Comparison of ENCODE assay signal across 11 cellular contexts in genomic region chr12:58105225-58106119, GRCh38.
DNase-seq lines count a peak whose midpoint lies in the region; ATAC-seq and TF ChIP-seq lines count a peak whose summit lies in the region.
"Had no signal": no experiment of that assay in that cellular context is flagged by ENCODE, and none has a peak within 500 bp of the region (broad histone marks: within the 10 kb centered on the region; RNA-seq: fewer than 3 reads in every experiment).

No MANE protein-coding gene starts in this region.

- H3K9ac ChIP-seq in neuronal stem cell (ENCODE audit: low read depth, low read length, poor library complexity): no peak overlapping the region

- no peaks in the 10 kb centered on the region for H3K36me3 ChIP-seq in neuronal stem cell (replicated peaks in 1 of 2; ENCODE audit: control insufficient read depth in 2 of 2, insufficient read depth in 2 of 2, low read length in 2 of 2)

- no peaks in the 10 kb centered on the region for H3K9me3 ChIP-seq in neuronal stem cell (replicated peaks in 1 of 2; ENCODE audit: control insufficient read depth in 2 of 2, insufficient read depth in 1 of 2, low read depth in 1 of 2, low read length in 2 of 2)

- H3K36me3 Mint-ChIP-seq in activated T-helper 2 cell treated with anti-CD3 and anti-CD28 coated beads, Interferon-gamma antibody, Interleukin-2, Interleukin-4, amounts not matched to agents 10 μg/mL and 5 μg/mL and 100 μg/mL, durations not matched to agents 14 hours and 24 hours and 36 hours (ENCODE audit: low read depth): no peaks in the 10 kb centered on the region

- H3K9me3 Mint-ChIP-seq in activated T-helper 2 cell treated with anti-CD3 and anti-CD28 coated beads, Interferon-gamma antibody, Interleukin-2, Interleukin-4, amounts not matched to agents 10 μg/mL and 5 μg/mL and 100 μg/mL, durations not matched to agents 14 hours and 24 hours and 36 hours: no peaks in the 10 kb centered on the region

- no peak overlapping the region for H4K8ac ChIP-seq in neuronal stem cell (ENCODE audit: low read depth, low read length)

- DNase-seq in COLO829 (ENCODE audit: low spot score): peak; percentile 25
- DNase-seq in cardiac fibroblast (ENCODE audit: low read depth in 2 of 2): peak; percentile 24 to 33
- peak; percentile 4 for DNase-seq in kidney tubule cell (ENCODE audit: low spot score)
- DNase-seq in neuronal stem cell (ENCODE audit: low spot score): no peak
- no peak for DNase-seq in DMS79 treated with DMSO at 0.1 percent for 48 hours (lab: John Stamatoyannopoulos, UW)
- no peak for DNase-seq in activated T-helper 2 cell treated with anti-CD3 and anti-CD28 coated beads, Interferon-gamma antibody, Interleukin-2, Interleukin-4, amounts not matched to agents 10 μg/mL and 5 μg/mL and 100 μg/mL, durations not matched to agents 14 hours and 24 hours and 36 hours (ENCODE audit: low spot score)
- DNase-seq: activated CD4-positive, alpha-beta T cell treated with anti-CD3 and anti-CD28 coated beads for 48 hours; SHP77; stimulated activated naive CD4-positive, alpha-beta T cell treated with Interleukin-2 at 50 U/mL for 16 hours had no signal

- no peak overlapping the region for H2AFZ ChIP-seq in neuronal stem cell (ENCODE audit: low read length)

- H3K18ac ChIP-seq in neuronal stem cell (ENCODE audit: low read length): no peak overlapping the region

- no peak overlapping the region for H2BK12ac ChIP-seq in neuronal stem cell (ENCODE audit: low read length)

- no peak overlapping the region for H2BK120ac ChIP-seq in neuronal stem cell (ENCODE audit: low read depth, low read length)

- peak; percentile 63 for TF ChIP-seq CTCF in LNCAP (IDR thresholded peaks at IDR 0.05)
- TF ChIP-seq CTCF in cardiac fibroblast (IDR thresholded peaks at IDR 0.05; ENCODE audit: low read depth, low read length): peak; percentile 37

- intact Hi-C loops in activated T-helper 2 cell treated with anti-CD3 and anti-CD28 coated beads, Interferon-gamma antibody, Interleukin-2, Interleukin-4, amounts not matched to agents 10 μg/mL and 5 μg/mL and 100 μg/mL, durations not matched to agents 14 hours and 24 hours and 36 hours (cut with micrococcal nuclease): no loop called here

- no peaks in the 10 kb centered on the region for H3K79me1 ChIP-seq in neuronal stem cell (ENCODE audit: low read depth, low read length)

- H3K14ac ChIP-seq in neuronal stem cell (ENCODE audit: low read length): no peak overlapping the region

- no peak overlapping the region for H3K4me3 Mint-ChIP-seq in activated T-helper 2 cell treated with anti-CD3 and anti-CD28 coated beads, Interferon-gamma antibody, Interleukin-2, Interleukin-4, amounts not matched to agents 10 μg/mL and 5 μg/mL and 100 μg/mL, durations not matched to agents 14 hours and 24 hours and 36 hours (ENCODE audit: low read depth)

- no peaks in the 10 kb centered on the region for H3K4me1 Mint-ChIP-seq in activated T-helper 2 cell treated with anti-CD3 and anti-CD28 coated beads, Interferon-gamma antibody, Interleukin-2, Interleukin-4, amounts not matched to agents 10 μg/mL and 5 μg/mL and 100 μg/mL, durations not matched to agents 14 hours and 24 hours and 36 hours (ENCODE audit: low read depth)

- no peaks in the 10 kb centered on the region for H3K27me3 ChIP-seq in neuronal stem cell (ENCODE audit: control insufficient read depth in 3 of 3, insufficient read depth in 3 of 3, low read depth in 1 of 3, low read length in 3 of 3)

- ATAC-seq in GM19328 (IDR thresholded peaks at IDR 0.05; ENCODE audit: unreplicated experiment): no peak

- no peaks in the 10 kb centered on the region for H3K4me1 ChIP-seq in neuronal stem cell (ENCODE audit: control insufficient read depth in 2 of 2, insufficient read depth in 1 of 2, low read depth in 1 of 2, low read length in 2 of 2)

- H4K91ac ChIP-seq in neuronal stem cell (ENCODE audit: low read depth, low read length, poor library complexity): no peak overlapping the region

- H3K4me2 ChIP-seq in neuronal stem cell (ENCODE audit: insufficient read depth, low read length, poor library complexity, severe bottlenecking): no peak overlapping the region

- no peak overlapping the region for H2BK5ac ChIP-seq in neuronal stem cell (ENCODE audit: low read length)

- H3K4ac ChIP-seq in neuronal stem cell (ENCODE audit: low read length): no peak overlapping the region

- no peak overlapping the region for H3K27ac Mint-ChIP-seq in activated T-helper 2 cell treated with anti-CD3 and anti-CD28 coated beads, Interferon-gamma antibody, Interleukin-2, Interleukin-4, amounts not matched to agents 10 μg/mL and 5 μg/mL and 100 μg/mL, durations not matched to agents 14 hours and 24 hours and 36 hours

- no peak overlapping the region for H2AK5ac ChIP-seq in neuronal stem cell (ENCODE audit: low read depth, low read length)

- no peak overlapping the region for H3K27ac ChIP-seq in neuronal stem cell (replicated peaks; ENCODE audit: low read length)

- no peak overlapping the region for H3K23ac ChIP-seq in neuronal stem cell (ENCODE audit: low read depth, low read length, poor library complexity)

- H3K4me3 ChIP-seq in cardiac fibroblast (replicated peaks in 1 of 2; ENCODE audit: low read depth in 2 of 2, low read length in 2 of 2) (no peak overlapping the region), neuronal stem cell (ENCODE audit: low read length in 2 of 2) (no peak overlapping the region)

- WGBS in neuronal stem cell (ENCODE audit: extremely low coverage in 2 of 2, insufficient read length in 2 of 2, insufficient replicate concordance in 1 of 2), 2 donors: no CpG with 5 or more reads among the region's 10 CpGs

- H2BK15ac ChIP-seq in neuronal stem cell (ENCODE audit: low read length): no peak overlapping the region

- no peaks in the 10 kb centered on the region for H3K27me3 Mint-ChIP-seq in activated T-helper 2 cell treated with anti-CD3 and anti-CD28 coated beads, Interferon-gamma antibody, Interleukin-2, Interleukin-4, amounts not matched to agents 10 μg/mL and 5 μg/mL and 100 μg/mL, durations not matched to agents 14 hours and 24 hours and 36 hours (ENCODE audit: low read depth)

Comparison
In these comparisons a context has a peak if more than half of its experiments do, and no peak if none do; other contexts are left out.
1. DNase-seq: peak in COLO829 (single experiment), cardiac fibroblast (2 of 2) and kidney tubule cell (single experiment); none in neuronal stem cell (single experiment), DMS79 treated with DMSO at 0.1 percent for 48 hours (single experiment) and activated T-helper 2 cell treated with anti-CD3 and anti-CD28 coated beads, Interferon-gamma antibody, Interleukin-2, Interleukin-4, amounts not matched to agents 10 μg/mL and 5 μg/mL and 100 μg/mL, durations not matched to agents 14 hours and 24 hours and 36 hours (single experiment).